Comparison of ENCODE assay signal across 8 cellular contexts in the genomic region with DNA sequence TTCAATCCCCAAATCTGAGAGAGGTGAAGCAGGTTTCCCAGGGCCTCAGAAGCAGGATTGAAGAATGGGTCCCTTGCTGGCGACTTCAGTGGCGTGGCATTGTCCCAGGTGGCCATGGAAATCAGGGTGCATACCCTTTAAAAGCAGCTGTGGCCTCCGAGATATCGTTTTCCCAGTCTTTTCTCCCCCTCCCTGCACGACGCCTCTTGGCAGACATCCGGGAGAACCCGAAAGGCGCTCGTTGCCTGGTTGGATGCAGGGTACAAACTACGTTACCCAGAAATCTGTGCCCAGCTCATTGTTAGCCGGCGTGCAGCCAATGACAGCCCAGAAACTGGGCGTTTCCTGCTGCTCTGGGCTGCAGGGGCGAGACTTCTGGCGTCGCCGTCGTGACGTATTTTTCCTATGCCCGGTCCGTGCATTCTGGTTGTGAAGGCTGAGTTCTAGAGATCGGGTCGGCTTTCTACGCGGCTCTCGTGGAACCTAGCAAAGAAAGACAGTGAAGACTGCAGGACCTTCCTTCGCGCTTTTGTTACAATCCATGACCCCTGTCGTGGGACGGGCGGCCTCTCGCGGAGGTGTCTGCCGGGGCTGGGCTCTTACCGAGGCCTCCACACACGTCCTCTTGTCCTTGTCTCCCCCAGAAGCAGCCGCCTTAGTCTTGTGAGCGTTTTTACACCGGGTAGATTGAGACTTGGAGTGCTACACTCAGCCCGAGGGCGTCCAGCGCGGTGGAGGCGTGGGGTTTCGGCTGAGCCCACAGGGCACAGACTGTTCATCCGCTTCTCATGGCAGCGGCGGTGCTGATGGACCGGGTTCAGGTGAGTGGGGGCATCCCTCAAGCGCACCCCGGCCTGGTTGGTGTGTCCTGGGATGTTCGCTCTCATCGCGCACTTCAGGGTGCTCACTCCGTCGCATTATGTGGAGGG.
DNase-seq lines count a peak whose midpoint lies in the region; ATAC-seq lines count a peak whose summit lies in the region.

A gene (plus strand): TSS at position 395 of the 929 bp plus-strand sequence. CDS start 394 bp downstream, at position 789.

- ATAC-seq in GM19467 (IDR thresholded peaks at IDR 0.05; ENCODE audit: unreplicated experiment), result peak; percentile 96

- DNase-seq in COLO668 (lab: John Stamatoyannopoulos, UW; ENCODE audit: unreplicated experiment) (peak; percentile 90), HPDE6-E6E7 (ENCODE audit: extremely low spot score) (peak; percentile 99), NOMO-1 (lab: John Stamatoyannopoulos, UW; ENCODE audit: unreplicated experiment in 2 of 2) (peak; percentile 84 to 94), epidermal melanocyte (ENCODE audit: insufficient read length, low spot score) (peak; percentile 94), midbrain (lab: John Stamatoyannopoulos, UW) (peak; percentile 96)
- peak; percentile 85 for DNase-seq in activated CD8-positive, alpha-beta memory T cell treated with anti-CD3 and anti-CD28 coated beads, Interleukin-2, amount 50 U/mL, for 4 hours
- DNase-seq in stimulated activated CD8-positive, alpha-beta memory T cell treated with anti-CD3 and anti-CD28 coated beads, Interleukin-15, amount 100 ng/mL, for 48 hours (ENCODE audit: low read depth in 2 of 2), result peak; percentile 75 to 77

Comparison
In these comparisons a context has a peak if more than half of its experiments do, and no peak if none do; other contexts are left out.
1. Peak in every context shown above with its lines: DNase-seq and ATAC-seq.